Comparison of ENCODE assay signal across 8 cellular contexts in genomic region chr19:1285737-1286360, GRCh38. TPM values are rescaled to one million over a fixed set of nuclear protein-coding genes. Genes with fewer than 3 reads are reported as not detected.
A peak's percentile ranks its signal among the peaks of the same experiment; 100 is the strongest.
DNase-seq lines count a peak whose midpoint lies in the region; ATAC-seq and TF ChIP-seq lines count a peak whose summit lies in the region.

Gene EFNA2, plus strand, starts transcription at chr19:1285873. Its CDS starts 296 bp downstream, at chr19:1286169.

- peaks cover 7% of the 10 kb centered on the region for H3K4me1 Mint-ChIP-seq in mesothelial cell of epicardium

- TF ChIP-seq POLR2A in breast epithelium (IDR thresholded peaks at IDR 0.05), result no peak

- peaks cover 14% of the 10 kb centered on the region for H3K27me3 Mint-ChIP-seq in mesothelial cell of epicardium (ENCODE audit: low read depth)

- H3K36me3 ChIP-seq in HUES6 (ENCODE audit: control insufficient read depth, insufficient read depth, low read length) (no peaks in the 10 kb centered on the region), breast epithelium (no peaks in the 10 kb centered on the region)

- no peaks in the 10 kb centered on the region for H3K36me3 Mint-ChIP-seq in mesothelial cell of epicardium

- peak within 1 kb of the TSS; percentile 83 for H3K27ac ChIP-seq in C4-2B
- H3K27ac ChIP-seq in HUES6 (ENCODE audit: low read depth, low read length), result no peak within 1 kb of the TSS
- H3K27ac ChIP-seq in breast epithelium, result no peak within 1 kb of the TSS

- H3K4me3 ChIP-seq in HUES6 (ENCODE audit: low read depth, low read length) (peak within 1 kb of the TSS; percentile 55), breast epithelium (peak within 1 kb of the TSS in 2 of 3 donors; percentile 24 to 57)

- TF ChIP-seq CTCF in C4-2B (conservative IDR thresholded peaks at IDR 0.05) (peak; percentile 55), breast epithelium (IDR thresholded peaks at IDR 0.05) (no peak), mesothelial cell of epicardium (IDR thresholded peaks at IDR 0.05; ENCODE audit: unreplicated experiment) (no peak)

- DNase-seq in breast epithelium (ENCODE audit: low spot score in 2 of 2) (no peak), mesothelial cell of epicardium (ENCODE audit: low spot score in 2 of 2, unreplicated experiment in 2 of 2) (no peak), CD1c-positive myeloid dendritic cell (ENCODE audit: extremely low spot score) (no peak), NCI-H1105 (lab: John Stamatoyannopoulos, UW) (no peak), globus pallidus (ENCODE audit: low spot score) (no peak)

- H3K27ac Mint-ChIP-seq in mesothelial cell of epicardium, result peak within 1 kb of the TSS; percentile 19

- H3K9me3 ChIP-seq in HUES6 (ENCODE audit: control insufficient read depth, insufficient read depth, low read depth, low read length) (no peaks in the 10 kb centered on the region), breast epithelium (no peaks in the 10 kb centered on the region)

- H3K27me3 ChIP-seq in HUES6 (ENCODE audit: control insufficient read depth, insufficient read depth, low read length) (peaks cover 47% of the 10 kb centered on the region), breast epithelium (peaks cover 23 to 74% of the 10 kb centered on the region in 2 donors)

- H3K9me3 Mint-ChIP-seq in mesothelial cell of epicardium, result no peaks in the 10 kb centered on the region

- peak within 1 kb of the TSS; percentile 77 for H3K4me3 Mint-ChIP-seq in mesothelial cell of epicardium

- H3K4me1 ChIP-seq in HUES6 (ENCODE audit: control insufficient read depth, insufficient read depth, low read length) (peaks cover 18% of the 10 kb centered on the region; the same call in 1 of the 2 replicates), breast epithelium (no peaks in the 10 kb centered on the region)

- ATAC-seq in HG02571 (IDR thresholded peaks at IDR 0.05; ENCODE audit: unreplicated experiment), result no peak

- no peak within 1 kb of the TSS for H3K9ac ChIP-seq in HUES6 (ENCODE audit: low read length)

- intact Hi-C loops in breast epithelium (cut with DNase I; ENCODE audit: low total_unique reads), result no loop called here

RNA-seq across cellular contexts. Expression of gene EFNA2, which starts in this region (rescaled TPM):
- total RNA-seq in breast epithelium (under 1 TPM in 1 of 3 donors, not detected in 2; 0.66 TPM), mesothelial cell of epicardium (13.1 to 15.0 TPM (median 14.0 TPM) in 3 replicates)
